21 cellular contexts compared by ENCODE assay signal in the genomic region with DNA sequence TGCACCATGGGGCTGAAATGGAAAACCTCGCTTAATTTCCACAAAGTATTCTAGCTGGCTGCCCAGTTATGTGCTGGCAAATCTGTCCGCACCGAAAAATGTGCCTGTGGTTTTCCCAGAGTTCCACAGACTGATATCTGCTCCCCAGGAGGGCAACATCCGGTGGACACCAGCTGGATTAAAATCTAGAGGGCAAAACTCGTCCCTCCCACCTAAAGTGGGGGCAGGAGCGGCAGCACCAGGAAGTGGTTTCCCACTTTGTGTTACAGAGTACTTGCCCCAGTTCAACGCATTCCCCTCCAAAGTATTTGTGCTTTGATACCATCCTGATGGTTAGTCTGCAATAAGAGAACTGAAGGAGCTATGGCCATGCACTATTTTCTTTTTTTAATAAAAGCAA.
A peak's percentile ranks its signal among the peaks of the same experiment; 100 is the strongest.
DNase-seq lines count a peak whose midpoint lies in the region; ATAC-seq, FAIRE-seq and TF ChIP-seq lines count a peak whose summit lies in the region.
"Had no signal": no experiment of that assay in that cellular context is flagged by ENCODE, and none has a peak within 500 bp of the region (broad histone marks: within the 10 kb centered on the region; RNA-seq: fewer than 3 reads in every experiment).

No MANE protein-coding gene starts in this region.

- H3K36me3 ChIP-seq in BE2C, result no peaks in the 10 kb centered on the region
- H3K36me3 ChIP-seq: colonic mucosa had no signal

- FAIRE-seq in urothelium cell line (lab: Jason Lieb, UNC) (no peak), GM19239 (lab: Jason Lieb, UNC) (no peak)
- FAIRE-seq: endothelial cell of umbilical vein, frontal cortex, GM12891 had no signal

- H3K4me1 ChIP-seq in BE2C, result no peaks in the 10 kb centered on the region

- H3K27me3 ChIP-seq in BE2C, result no peaks in the 10 kb centered on the region
- H3K27me3 ChIP-seq: colonic mucosa had no signal

- peaks cover 35% of the 10 kb centered on the region for H3K4me1 Mint-ChIP-seq in activated naive CD8-positive, alpha-beta T cell treated with anti-CD3 and anti-CD28 coated beads, Interleukin-2, amount 10 ng/mL, durations not matched to agents 7 days and 5 days
- H3K4me1 Mint-ChIP-seq in activated naive CD8-positive, alpha-beta T cell treated with anti-CD3 and anti-CD28 coated beads for 36 hours, result peaks cover 23% of the 10 kb centered on the region
- H3K4me1 Mint-ChIP-seq in T-helper 17 cell, result peaks cover 24% of the 10 kb centered on the region

- H3K9me3 Mint-ChIP-seq in activated naive CD8-positive, alpha-beta T cell treated with anti-CD3 and anti-CD28 coated beads, Interleukin-2, amount 10 ng/mL, durations not matched to agents 7 days and 5 days, result peaks cover 3% of the 10 kb centered on the region
- H3K9me3 Mint-ChIP-seq in activated naive CD8-positive, alpha-beta T cell treated with anti-CD3 and anti-CD28 coated beads for 36 hours, result no peaks in the 10 kb centered on the region
- H3K9me3 Mint-ChIP-seq: activated T-helper 17 cell treated with anti-CD3 and anti-CD28 coated beads, Interleukin-2, amount 50 U/mL, for 72 hours; CD4-positive, alpha-beta T cell had no signal

- no peak overlapping the region for H3K4me3 ChIP-seq in BE2C (ENCODE audit: low read depth, low read length)
- H3K4me3 ChIP-seq: colonic mucosa had no signal

- H3K27me3 Mint-ChIP-seq in activated naive CD8-positive, alpha-beta T cell treated with anti-CD3 and anti-CD28 coated beads, Interleukin-2, amount 10 ng/mL, durations not matched to agents 7 days and 5 days, result peaks cover 3% of the 10 kb centered on the region
- H3K27me3 Mint-ChIP-seq in activated naive CD8-positive, alpha-beta T cell treated with anti-CD3 and anti-CD28 coated beads for 36 hours, result peaks cover 3% of the 10 kb centered on the region
- H3K27me3 Mint-ChIP-seq in T-helper 17 cell, result no peaks in the 10 kb centered on the region
- H3K27me3 Mint-ChIP-seq: activated T-helper 17 cell treated with anti-CD3 and anti-CD28 coated beads, Interleukin-2, amount 50 U/mL, for 72 hours; CD4-positive, alpha-beta T cell had no signal

- H3K36me3 Mint-ChIP-seq in activated naive CD8-positive, alpha-beta T cell treated with anti-CD3 and anti-CD28 coated beads, Interleukin-2, amount 10 ng/mL, durations not matched to agents 7 days and 5 days, result peaks cover 50% of the 10 kb centered on the region
- H3K36me3 Mint-ChIP-seq in activated naive CD8-positive, alpha-beta T cell treated with anti-CD3 and anti-CD28 coated beads for 36 hours, result peaks cover 39% of the 10 kb centered on the region
- H3K36me3 Mint-ChIP-seq in T-helper 17 cell (ENCODE audit: low read depth), result peaks cover 10% of the 10 kb centered on the region

- POLR2A ChIA-PET in activated naive CD8-positive, alpha-beta T cell treated with anti-CD3 and anti-CD28 coated beads, Interleukin-2, amount 10 ng/mL, durations not matched to agents 7 days and 5 days (lab: Charles Lee), result interaction anchor here (1.0 kb wide), 1 partner anchor 188 kb away, joined by 6 read pairs; the partner anchor contains the start of gene TSPAN5

- H3K4me3 Mint-ChIP-seq in activated naive CD8-positive, alpha-beta T cell treated with anti-CD3 and anti-CD28 coated beads, Interleukin-2, amount 10 ng/mL, durations not matched to agents 7 days and 5 days, result peak overlapping the region; percentile 46
- no peak overlapping the region for H3K4me3 Mint-ChIP-seq in activated naive CD8-positive, alpha-beta T cell treated with anti-CD3 and anti-CD28 coated beads for 36 hours
- H3K4me3 Mint-ChIP-seq in T-helper 17 cell, result no peak overlapping the region
- H3K4me3 Mint-ChIP-seq: activated CD8-positive, alpha-beta T cell treated with anti-CD3 and anti-CD28 coated beads, Interleukin-2, amount 10 ng/mL, durations not matched to agents 7 days and 5 days; activated T-helper 17 cell treated with anti-CD3 and anti-CD28 coated beads, Interleukin-2, amount 50 U/mL, for 72 hours; CD4-positive, alpha-beta T cell had no signal

- no peaks in the 10 kb centered on the region for H3K9me3 ChIP-seq in T-helper 17 cell (ENCODE audit: control insufficient read depth, low read length, poor library complexity, severe bottlenecking)
- H3K9me3 ChIP-seq in BE2C, result no peaks in the 10 kb centered on the region
- H3K9me3 ChIP-seq: colonic mucosa, SK-N-SH had no signal

- no peak for ATAC-seq in activated naive CD8-positive, alpha-beta T cell treated with anti-CD3 and anti-CD28 coated beads, Interleukin-2, amount 10 ng/mL, durations not matched to agents 7 days and 5 days (ENCODE audit: low read depth)
- ATAC-seq in T-helper 17 cell (no peak), HG03521 (IDR thresholded peaks at IDR 0.05; ENCODE audit: unreplicated experiment) (no peak)
- ATAC-seq: activated CD8-positive, alpha-beta T cell treated with anti-CD3 and anti-CD28 coated beads, Interleukin-2, amount 10 ng/mL, durations not matched to agents 7 days and 5 days; activated T-helper 17 cell treated with anti-CD3 and anti-CD28 coated beads, Interleukin-2, amount 50 U/mL, for 72 hours had no signal

- no peak for TF ChIP-seq CTCF in BE2C (IDR thresholded peaks at IDR 0.05; ENCODE audit: low read depth, low read length)

- H3K27ac Mint-ChIP-seq in activated naive CD8-positive, alpha-beta T cell treated with anti-CD3 and anti-CD28 coated beads, Interleukin-2, amount 10 ng/mL, durations not matched to agents 7 days and 5 days, result peak overlapping the region; percentile 26
- H3K27ac Mint-ChIP-seq in activated naive CD8-positive, alpha-beta T cell treated with anti-CD3 and anti-CD28 coated beads for 36 hours, result no peak overlapping the region
- H3K27ac Mint-ChIP-seq in T-helper 17 cell, result peak overlapping the region; percentile 68
- H3K27ac Mint-ChIP-seq: activated CD8-positive, alpha-beta T cell treated with anti-CD3 and anti-CD28 coated beads, Interleukin-2, amount 10 ng/mL, durations not matched to agents 7 days and 5 days; activated T-helper 17 cell treated with anti-CD3 and anti-CD28 coated beads, Interleukin-2, amount 50 U/mL, for 72 hours; CD4-positive, alpha-beta T cell; progenitor cell of endocrine pancreas had no signal

- no peak for DNase-seq in activated naive CD8-positive, alpha-beta T cell treated with anti-CD3 and anti-CD28 coated beads, Interleukin-2, amount 10 ng/mL, durations not matched to agents 7 days and 5 days
- DNase-seq in activated naive CD8-positive, alpha-beta T cell treated with anti-CD3 and anti-CD28 coated beads for 36 hours, result no peak
- DNase-seq in T-helper 17 cell (no peak), glomerular visceral epithelial cell (ENCODE audit: extremely low spot score) (peak; percentile 93), urothelium cell line (ENCODE audit: low spot score) (peak; percentile 73), BE2C (no peak), GM19239 (ENCODE audit: insufficient read length, low spot score) (no peak)
- DNase-seq: activated CD8-positive, alpha-beta T cell treated with anti-CD3 and anti-CD28 coated beads, Interleukin-2, amount 10 ng/mL, durations not matched to agents 7 days and 5 days; amniotic stem cell; CD4-positive, alpha-beta T cell; colonic mucosa; GOT3; NCI-H1930; NCI-H510A treated with DMSO at 0.1 percent for 48 hours; SK-N-SH had no signal

Comparison
In these comparisons a context has a peak if more than half of its experiments do, and no peak if none do; other contexts are left out.
1. DNase-seq: peak in glomerular visceral epithelial cell (single experiment) and urothelium cell line (single experiment); none in activated naive CD8-positive, alpha-beta T cell treated with anti-CD3 and anti-CD28 coated beads, Interleukin-2, amount 10 ng/mL, durations not matched to agents 7 days and 5 days (single experiment), activated naive CD8-positive, alpha-beta T cell treated with anti-CD3 and anti-CD28 coated beads for 36 hours (single experiment), T-helper 17 cell (0 of 3), BE2C (single experiment) and GM19239 (single experiment).